ENCODE assay signal across 9 cellular contexts in genomic region chr17:39738568-39738901, GRCh38. TPM values are rescaled to one million over a fixed set of nuclear protein-coding genes. Genes with fewer than 3 reads are reported as not detected.
DNase-seq lines count a peak whose midpoint lies in the region; ATAC-seq and TF ChIP-seq lines count a peak whose summit lies in the region.
"Had no signal": no experiment of that assay in that cellular context is flagged by ENCODE, and none has a peak within 500 bp of the region (broad histone marks: within the 10 kb centered on the region; RNA-seq: fewer than 3 reads in every experiment).

No MANE protein-coding gene starts in this region.

- POLR2A ChIA-PET in WTC11 (lab: Charles Lee), result interaction anchor here (1.5 to 2.4 kb wide), 3 partner anchors 15 to 39 kb away, joined by 6 to 10 read pairs (median 7); partner anchors contain the start of gene ERBB2

- H3K4me3 Mint-ChIP-seq in IgD-negative memory B cell, result peak overlapping the region; percentile 52 to 90 (median 74)
- H3K4me3 Mint-ChIP-seq in WTC11, result peak overlapping the region; percentile 91

- H3K4me1 ChIP-seq in muscle layer of duodenum (ENCODE audit: control insufficient read depth in 1 of 2, insufficient read depth in 2 of 2, low read length in 2 of 2) (peaks cover 0 to 24% of the 10 kb centered on the region in 2 donors), tibial nerve (peaks cover 0 to 31% (median 15%) of the 10 kb centered on the region in 4 donors)

- peaks cover 5 to 16% (median 11%) of the 10 kb centered on the region in 3 donors for H3K4me1 Mint-ChIP-seq in IgD-negative memory B cell
- peaks cover 38% of the 10 kb centered on the region for H3K4me1 Mint-ChIP-seq in WTC11

- H3K27me3 ChIP-seq in dorsolateral prefrontal cortex (peaks cover 0 to 73% (median 49%) of the 10 kb centered on the region in 45 donors), muscle layer of duodenum (ENCODE audit: low read depth, low read length) (peaks cover 5% of the 10 kb centered on the region), tibial nerve (peaks cover 0 to 71% of the 10 kb centered on the region in 2 donors)

- TF ChIP-seq EP300 in tibial nerve (IDR thresholded peaks at IDR 0.05), result no peak

- no peaks in the 10 kb centered on the region for H3K9me3 Mint-ChIP-seq in IgD-negative memory B cell
- H3K9me3 Mint-ChIP-seq in WTC11, result no peaks in the 10 kb centered on the region

- H3K27me3 Mint-ChIP-seq in IgD-negative memory B cell (peaks cover 16% of the 10 kb centered on the region), WTC11 (ENCODE audit: low read depth) (no peaks in the 10 kb centered on the region; the same call in 1 of the 2 replicates)

- H3K4me3 ChIP-seq in dorsolateral prefrontal cortex, result peak overlapping the region in 47 of 59 donors; percentile 0 to 59 (median 35)
- H3K4me3 ChIP-seq in muscle layer of duodenum (ENCODE audit: low read depth in 1 of 2, low read length in 2 of 2), result peak overlapping the region; percentile 52 to 55
- peak overlapping the region in 2 of 4 donors; percentile 24 to 31 for H3K4me3 ChIP-seq in tibial nerve

- TF ChIP-seq CTCF in WTC11 (IDR thresholded peaks at IDR 0.05) (no peak), dorsolateral prefrontal cortex (IDR thresholded peaks at IDR 0.05 in 54 of 56, conservative IDR thresholded peaks at IDR 0.05 in 2 of 56; ENCODE audit: low read depth in 1 of 56, partially characterized antibody in 56 of 56) (no peak), tibial nerve (IDR thresholded peaks at IDR 0.05) (no peak)

- peak overlapping the region in 1 of 59 donors; percentile 82 for H3K27ac ChIP-seq in dorsolateral prefrontal cortex
- H3K27ac ChIP-seq in muscle layer of duodenum (ENCODE audit: low read length), result peak overlapping the region; percentile 72
- H3K27ac ChIP-seq in tibial nerve, result peak overlapping the region in 1 of 4 donors; percentile 62

- no peak overlapping the region for H3K27ac Mint-ChIP-seq in IgD-negative memory B cell
- H3K27ac Mint-ChIP-seq in WTC11, result peak overlapping the region; percentile 95

- ATAC-seq in WTC11, result peak; percentile 3
- no peak for ATAC-seq in GM19023 (IDR thresholded peaks at IDR 0.05; ENCODE audit: unreplicated experiment)
- ATAC-seq in GM19397 (IDR thresholded peaks at IDR 0.05; ENCODE audit: unreplicated experiment), result no peak

- DNase-seq in WTC11 (ENCODE audit: low spot score), result peak; percentile 63
- DNase-seq in dorsolateral prefrontal cortex, result peak in 1 of 10 donors; percentile 54
- no peak for DNase-seq in tibial nerve (ENCODE audit: low spot score in 2 of 2)
- DNase-seq in UCSD-AML1 (lab: John Stamatoyannopoulos, UW; ENCODE audit: unreplicated experiment), result no peak

- H3K36me3 Mint-ChIP-seq in IgD-negative memory B cell (peaks cover 4% of the 10 kb centered on the region), WTC11 (peaks cover 6% of the 10 kb centered on the region)

- CTCF ChIA-PET in WTC11 (lab: Charles Lee), result interaction anchor here (0.7 to 3.0 kb wide), 6 partner anchors 9 to 117 kb away, joined by 3 to 32 read pairs (median 5); partner anchors contain the start of gene MIEN1

- H3K36me3 ChIP-seq in muscle layer of duodenum (ENCODE audit: control insufficient read depth in 1 of 2, insufficient read depth in 2 of 2, low read length in 2 of 2) (no peaks in the 10 kb centered on the region), tibial nerve (no peaks in the 10 kb centered on the region)

- 1% methylated on average over 10 to 13 of the region's 13 CpGs for WGBS in tibial nerve, 2 donors

- intact Hi-C loops in dorsolateral prefrontal cortex (cut with DNase I), result no loop called here

- TF ChIP-seq POLR2A in tibial nerve (IDR thresholded peaks at IDR 0.05), result no peak

- H3K9me3 ChIP-seq in muscle layer of duodenum (ENCODE audit: control insufficient read depth in 1 of 2, low read length in 2 of 2), result no peaks in the 10 kb centered on the region
- H3K9me3 ChIP-seq in tibial nerve, result no peaks in the 10 kb centered on the region

TF ChIP-seq in WTC11, 78 proteins besides CTCF, POLR2A, EP300 and RAD21:
- TF ChIP-seq HMGXB4 (CRISPR knock-in tag; IDR thresholded peaks at IDR 0.05) (0 out of 2 replicates have a peak, but pooled peaks have one; percentile 12), ZNF263 (CRISPR knock-in tag; IDR thresholded peaks at IDR 0.05; ENCODE audit: low read depth) (no peak)

RNA-seq across cellular contexts. Expression of gene GRB7, which starts 0.8 kb away (rescaled TPM):
- polyA plus RNA-seq in IgD-negative memory B cell, result not detected
- 42.4 to 48.5 TPM (median 44.0 TPM) in 3 replicates for total RNA-seq in WTC11 (2021)
- 1 to 10 TPM in 99 of 120 experiments, under 1 TPM in 20, not detected in 1; 0.31 to 8.2 (median 1.8) TPM for total RNA-seq in dorsolateral prefrontal cortex
- under 1 TPM in 3 of 4 donors, not detected in 1; 0.21 to 0.39 (median 0.30) TPM for total RNA-seq in tibial nerve
- total RNA-seq: skeletal muscle tissue had no signal

RNA-seq across cellular contexts. Expression of gene MIEN1, which starts 8.2 kb away (rescaled TPM):
- 113 TPM for polyA plus RNA-seq in IgD-negative memory B cell
- 40.6 to 46.7 TPM (median 46.5 TPM) in 3 replicates for total RNA-seq in WTC11 (2021)
- total RNA-seq in dorsolateral prefrontal cortex, result 10 to 100 TPM; 37.4 to 67.6 (median 52.1) TPM
- 10 to 100 TPM; 29.8 to 65.3 (median 43.5) TPM for total RNA-seq in tibial nerve

RNA-seq across cellular contexts. Expression of gene ERBB2, which starts 38.7 kb away (rescaled TPM):
- 0.79 TPM for polyA plus RNA-seq in IgD-negative memory B cell
- total RNA-seq in WTC11 (2021) (153 to 209 TPM (median 158 TPM) in 3 replicates), dorsolateral prefrontal cortex (10 to 100 TPM in 110 of 120 experiments, 1 to 10 TPM in 10; 7.9 to 41.1 (median 16.5) TPM), tibial nerve (100 to 1,000 TPM; 101 to 131 (median 114) TPM)

RNA-seq across cellular contexts. Expression of gene PGAP3, which starts 50.7 kb away (rescaled TPM):
- polyA plus RNA-seq in IgD-negative memory B cell, result 15.6 TPM
- total RNA-seq in WTC11 (2021) (24.3 to 25.7 TPM (median 24.9 TPM) in 3 replicates), dorsolateral prefrontal cortex (10 to 100 TPM; 14.2 to 41.1 (median 27.6) TPM), tibial nerve (10 to 100 TPM; 10.9 to 16.5 (median 15.1) TPM)
